22 cellular contexts compared by ENCODE assay signal in genomic region chr2:7437122-7437521, GRCh38.
A peak's percentile ranks its signal among the peaks of the same experiment; 100 is the strongest.
DNase-seq lines count a peak whose midpoint lies in the region; ATAC-seq and TF ChIP-seq lines count a peak whose summit lies in the region.
"Had no signal": no experiment of that assay in that cellular context is flagged by ENCODE, and none has a peak within 500 bp of the region (broad histone marks: within the 10 kb centered on the region; RNA-seq: fewer than 3 reads in every experiment).

No MANE protein-coding gene starts in this region.

- peaks cover 16% of the 10 kb centered on the region for H3K27me3 Mint-ChIP-seq in activated T-helper 17 cell treated with anti-CD3 and anti-CD28 coated beads, Interleukin-2, amount 50 U/mL, for 72 hours
- no peaks in the 10 kb centered on the region for H3K27me3 Mint-ChIP-seq in naive thymus-derived CD8-positive, alpha-beta T cell

- peak; percentile 24 for DNase-seq in DMS 273 (lab: John Stamatoyannopoulos, UW; ENCODE audit: unreplicated experiment)
- no peak for DNase-seq in DMS 273 treated with DMSO at 0.1 percent for 48 hours (lab: John Stamatoyannopoulos, UW)
- peak; percentile 82 for DNase-seq in NCI-H2171 treated with DMSO at 0.1 percent for 48 hours (lab: John Stamatoyannopoulos, UW)
- DNase-seq in naive thymus-derived CD8-positive, alpha-beta T cell = no peak
- no peak for DNase-seq in EL
- DNase-seq in NCI-H82 (lab: John Stamatoyannopoulos, UW) = no peak
- DNase-seq in prostate gland (ENCODE audit: low spot score) = no peak
- DNase-seq: adrenal gland; dermis blood vessel endothelial cell; GDM1; H9; hypothalamus; kidney; naive B cell; NCI-H1417 treated with DMSO at 0.1 percent for 48 hours; NK-92 treated with Interleukin-12 subunit alpha and Interleukin-12 subunit beta, amount 100 ng/mL, for 24 hours; pancreas; SK-N-SH had no signal

- no peak overlapping the region for H3K27ac ChIP-seq in prostate gland
- H3K27ac ChIP-seq: 22Rv1, adrenal gland, breast epithelium, epithelial cell of prostate, pancreas had no signal

- H3K27me3 ChIP-seq in prostate gland (replicated peaks; ENCODE audit: insufficient read depth) = no peaks in the 10 kb centered on the region
- H3K27me3 ChIP-seq: adrenal gland, breast epithelium, pancreas had no signal

- H3K4me1 ChIP-seq in prostate gland (replicated peaks) = no peaks in the 10 kb centered on the region
- H3K4me1 ChIP-seq: adrenal gland, breast epithelium, pancreas had no signal

- peaks cover 6% of the 10 kb centered on the region for H3K9me3 Mint-ChIP-seq in activated T-helper 17 cell treated with anti-CD3 and anti-CD28 coated beads, Interleukin-2, amount 50 U/mL, for 72 hours
- peaks cover 0 to 28% (median 15%) of the 10 kb centered on the region in 9 donors for H3K9me3 Mint-ChIP-seq in naive thymus-derived CD8-positive, alpha-beta T cell

- no peak overlapping the region for H3K4me3 ChIP-seq in prostate gland
- H3K4me3 ChIP-seq: adrenal gland, breast epithelium, pancreas had no signal

- H3K4me3 Mint-ChIP-seq in activated T-helper 17 cell treated with anti-CD3 and anti-CD28 coated beads, Interleukin-2, amount 50 U/mL, for 72 hours = peak overlapping the region; percentile 67
- no peak overlapping the region for H3K4me3 Mint-ChIP-seq in naive thymus-derived CD8-positive, alpha-beta T cell
- H3K4me3 Mint-ChIP-seq: H9, naive B cell had no signal

- peak; percentile 39 for ATAC-seq in activated T-helper 17 cell treated with anti-CD3 and anti-CD28 coated beads, Interleukin-2, amount 50 U/mL, for 72 hours (replicated peaks)
- ATAC-seq in naive thymus-derived CD8-positive, alpha-beta T cell = no peak
- ATAC-seq: pancreas had no signal

- peaks cover 12% of the 10 kb centered on the region for H3K4me1 Mint-ChIP-seq in activated T-helper 17 cell treated with anti-CD3 and anti-CD28 coated beads, Interleukin-2, amount 50 U/mL, for 72 hours
- peaks cover 18 to 68% (median 54%) of the 10 kb centered on the region in 4 donors for H3K4me1 Mint-ChIP-seq in naive thymus-derived CD8-positive, alpha-beta T cell
- H3K4me1 Mint-ChIP-seq: naive B cell had no signal

- no peak for TF ChIP-seq POLR2A in prostate gland (IDR thresholded peaks at IDR 0.05)

- POLR2A ChIA-PET in naive thymus-derived CD8-positive, alpha-beta T cell (lab: Charles Lee) = interaction anchor here (0.8 to 1.5 kb wide), 3 partner anchors 14 to 1244 kb away, joined by 3 to 5 read pairs (median 3); partner anchors contain the start of gene ID2

- intact Hi-C loops in prostate gland (cut with DNase I) = loop anchor here (10.0 kb wide), 1 partner anchor 1328 kb away; no protein-coding TSS in a partner anchor

- H3K36me3 ChIP-seq in prostate gland = no peaks in the 10 kb centered on the region
- H3K36me3 ChIP-seq: adrenal gland, breast epithelium, pancreas had no signal

- peak overlapping the region; percentile 80 for H3K27ac Mint-ChIP-seq in activated T-helper 17 cell treated with anti-CD3 and anti-CD28 coated beads, Interleukin-2, amount 50 U/mL, for 72 hours
- H3K27ac Mint-ChIP-seq in naive thymus-derived CD8-positive, alpha-beta T cell = peak overlapping the region in 6 of 10 donors; percentile 7 to 85 (median 64)
- H3K27ac Mint-ChIP-seq: H9, naive B cell had no signal

- no peaks in the 10 kb centered on the region for H3K36me3 Mint-ChIP-seq in activated T-helper 17 cell treated with anti-CD3 and anti-CD28 coated beads, Interleukin-2, amount 50 U/mL, for 72 hours (ENCODE audit: low read depth)
- peaks cover 0 to 33% (median 30%) of the 10 kb centered on the region in 3 donors for H3K36me3 Mint-ChIP-seq in naive thymus-derived CD8-positive, alpha-beta T cell
- H3K36me3 Mint-ChIP-seq: naive B cell had no signal

- no peaks in the 10 kb centered on the region for H3K9me3 ChIP-seq in prostate gland
- H3K9me3 ChIP-seq: adrenal gland, breast epithelium, pancreas, SK-N-SH had no signal

- TF ChIP-seq CTCF in prostate gland (IDR thresholded peaks at IDR 0.05) = no peak

Comparison
In these comparisons a context has a peak if more than half of its experiments do, and no peak if none do; other contexts are left out.
1. DNase-seq: peak in DMS 273 (single experiment) and NCI-H2171 treated with DMSO at 0.1 percent for 48 hours (single experiment); none in DMS 273 treated with DMSO at 0.1 percent for 48 hours (single experiment), naive thymus-derived CD8-positive, alpha-beta T cell (0 of 10), EL (single experiment), NCI-H82 (single experiment) and prostate gland (single experiment).